Comparison of ENCODE assay signal across 8 cellular contexts in the genomic region with DNA sequence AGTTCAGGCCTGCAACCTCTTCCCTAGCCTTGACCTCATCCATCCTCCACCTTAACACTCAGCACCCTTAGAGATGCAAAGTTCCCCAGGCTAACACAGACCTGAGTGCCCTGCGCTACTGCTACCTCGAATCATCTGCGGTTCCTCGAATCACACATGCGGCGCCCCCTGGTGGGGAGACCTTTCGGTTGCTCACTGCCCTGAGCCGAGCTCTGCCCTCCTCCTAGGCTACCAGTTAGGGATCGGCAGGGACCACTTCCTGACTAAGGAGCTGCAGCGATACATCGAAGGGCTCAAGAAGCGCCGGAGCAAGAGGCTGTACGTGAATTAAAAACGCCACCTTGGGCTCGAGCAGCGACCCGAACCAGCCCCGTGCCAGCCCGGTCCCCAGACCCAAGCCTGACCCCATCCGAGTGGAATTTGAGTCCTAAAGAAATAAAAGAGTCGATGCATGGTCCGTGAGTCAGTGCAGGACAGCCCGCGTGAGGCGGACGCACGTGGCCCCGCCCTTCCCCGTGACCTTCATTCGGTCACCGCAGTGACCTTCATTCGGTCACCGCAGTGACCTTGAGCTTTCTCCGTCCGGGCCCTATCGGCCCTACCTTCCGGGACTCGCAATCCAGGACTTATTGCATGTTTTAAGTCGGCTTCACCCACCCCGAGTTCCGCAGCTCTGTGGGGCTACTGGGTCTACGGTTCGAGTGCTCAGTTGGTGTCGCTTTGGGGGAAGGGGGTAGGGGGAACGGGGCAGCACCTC. TPM values are rescaled to one million over a fixed set of nuclear protein-coding genes. Genes with fewer than 3 reads are reported as not detected.
DNase-seq lines count a peak whose midpoint lies in the region; ATAC-seq lines count a peak whose summit lies in the region.

No MANE protein-coding gene starts in this region.

- peak overlapping the region in 1 of 2 experiments; percentile 79 for H3K23ac ChIP-seq in mesenchymal stem cell (ENCODE audit: low read length in 2 of 2)

- H2AK5ac ChIP-seq in mesenchymal stem cell (ENCODE audit: low read length, severe bottlenecking): no peak overlapping the region

- H4K8ac ChIP-seq in mesenchymal stem cell (ENCODE audit: low read length): peak overlapping the region; percentile 36

- H2AFZ ChIP-seq in mesenchymal stem cell (ENCODE audit: low read depth, low read length): peak overlapping the region; percentile 74

- peak; percentile 30 for ATAC-seq in GM19463 (IDR thresholded peaks at IDR 0.05; ENCODE audit: unreplicated experiment)

- H3K4ac ChIP-seq in mesenchymal stem cell (ENCODE audit: low read depth in 1 of 2, low read length in 2 of 2): peak overlapping the region in 1 of 2 experiments; percentile 83

- H3K79me1 ChIP-seq in mesenchymal stem cell (replicated peaks; ENCODE audit: low read length, poor library complexity, severe bottlenecking): peaks cover 13% of the 10 kb centered on the region

- peak overlapping the region; percentile 81 for H3K4me3 ChIP-seq in effector memory CD4-positive, alpha-beta T cell (ENCODE audit: insufficient read depth, low read depth, low read length, poor library complexity, severe bottlenecking)
- peak overlapping the region; percentile 65 to 80 for H3K4me3 ChIP-seq in mesenchymal stem cell (ENCODE audit: insufficient read depth in 1 of 2, low read depth in 1 of 2, low read length in 2 of 2)

- peak overlapping the region; percentile 62 to 75 for H3K18ac ChIP-seq in mesenchymal stem cell (ENCODE audit: low read depth in 1 of 2, low read length in 2 of 2)

- peaks cover 39% of the 10 kb centered on the region for H3K4me1 ChIP-seq in effector memory CD4-positive, alpha-beta T cell (ENCODE audit: control insufficient read depth, insufficient read depth, low read length, poor library complexity, severe bottlenecking)
- peaks cover 32% of the 10 kb centered on the region for H3K4me1 ChIP-seq in mesenchymal stem cell (ENCODE audit: control insufficient read depth, insufficient read depth, low read depth, low read length)

- H3K9me3 ChIP-seq in effector memory CD4-positive, alpha-beta T cell (ENCODE audit: control insufficient read depth, low read length): no peaks in the 10 kb centered on the region
- H3K9me3 ChIP-seq in mesenchymal stem cell (ENCODE audit: control insufficient read depth, low read length): no peaks in the 10 kb centered on the region

- peak overlapping the region; percentile 88 for H3K27ac ChIP-seq in effector memory CD4-positive, alpha-beta T cell (ENCODE audit: insufficient read depth, low read length, poor library complexity, severe bottlenecking)
- peak overlapping the region; percentile 76 for H3K27ac ChIP-seq in mesenchymal stem cell (ENCODE audit: low read length, poor library complexity, severe bottlenecking)

- no peak overlapping the region for H2BK5ac ChIP-seq in mesenchymal stem cell (ENCODE audit: low read depth, low read length, poor library complexity, severe bottlenecking)

- peak overlapping the region; percentile 61 for H4K91ac ChIP-seq in mesenchymal stem cell (ENCODE audit: low read length)

- 1% methylated on average over 46 of the region's 46 CpGs for WGBS in mesenchymal stem cell

- peak overlapping the region; percentile 41 to 61 for H2BK12ac ChIP-seq in mesenchymal stem cell (ENCODE audit: low read length in 2 of 2)

- DNase-seq in COLO668 (lab: John Stamatoyannopoulos, UW; ENCODE audit: unreplicated experiment): peak; percentile 93
- peak; percentile 94 for DNase-seq in HT1080 (ENCODE audit: low read depth)
- DNase-seq in NOMO-1 (lab: John Stamatoyannopoulos, UW; ENCODE audit: unreplicated experiment in 2 of 2): peak; percentile 86 to 94
- DNase-seq in activated CD8-positive, alpha-beta memory T cell treated with anti-CD3 and anti-CD28 coated beads for 4 hours (ENCODE audit: low read depth in 2 of 2): peak; percentile 85 to 86
- peak; percentile 77 to 88 (median 82) for DNase-seq in effector memory CD4-positive, alpha-beta T cell
- peak; percentile 92 for DNase-seq in mesenchymal stem cell
- DNase-seq in stimulated activated CD8-positive, alpha-beta memory T cell treated with anti-CD3 and anti-CD28 coated beads, Interleukin-12 subunit alpha, Interleukin-12 subunit beta, amount 100 ng/mL, for 4 hours (ENCODE audit: low read depth): peak; percentile 81

- peak overlapping the region; percentile 64 for H2BK15ac ChIP-seq in mesenchymal stem cell (ENCODE audit: low read depth, poor library complexity, severe bottlenecking)

- peaks cover 24% of the 10 kb centered on the region for H3K27me3 ChIP-seq in effector memory CD4-positive, alpha-beta T cell (replicated peaks; ENCODE audit: control insufficient read depth, insufficient read depth, low read length, poor library complexity, severe bottlenecking)
- peaks cover 14 to 15% of the 10 kb centered on the region in 2 experiments for H3K27me3 ChIP-seq in mesenchymal stem cell (ENCODE audit: control insufficient read depth in 1 of 2, insufficient read depth in 1 of 2, low read length in 2 of 2)

- H3K36me3 ChIP-seq in effector memory CD4-positive, alpha-beta T cell (ENCODE audit: control insufficient read depth, insufficient read depth, low read length): no peaks in the 10 kb centered on the region
- no peaks in the 10 kb centered on the region for H3K36me3 ChIP-seq in mesenchymal stem cell (ENCODE audit: control insufficient read depth in 1 of 2, insufficient read depth in 2 of 2, low read depth in 1 of 2, low read length in 2 of 2)

- peak overlapping the region in 1 of 2 experiments; percentile 92 for H3K14ac ChIP-seq in mesenchymal stem cell (ENCODE audit: low read length in 2 of 2)

- H3K4me2 ChIP-seq in mesenchymal stem cell (ENCODE audit: low read length, poor library complexity, severe bottlenecking): peak overlapping the region; percentile 87

- peak overlapping the region; percentile 39 for H2BK120ac ChIP-seq in mesenchymal stem cell (ENCODE audit: low read depth, low read length)

- peak overlapping the region; percentile 90 for H3K9ac ChIP-seq in mesenchymal stem cell (ENCODE audit: low read length)

RNA-seq across cellular contexts. Expression of gene ESRRA, which starts 0.8 kb away (rescaled TPM):
- total RNA-seq in HT1080 (2014; rRNA removed; shearing (Covaris generic)): 74.5 and 77.5 TPM in 2 replicates
- 43.8 and 52.6 TPM in 2 replicates for polyA plus RNA-seq in HT1080 (2015; cell fraction: cytosol; rRNA removed)
- polyA plus RNA-seq in HT1080 (2015; cell fraction: nucleus; rRNA removed): 31.1 and 34.1 TPM in 2 replicates
- 10.7 TPM for polyA plus RNA-seq in mesenchymal stem cell (2013, experiment 1 of 2)
- polyA plus RNA-seq in mesenchymal stem cell (2013, experiment 2 of 2): 10.7 TPM

RNA-seq across cellular contexts. Expression of gene CATSPERZ, which starts 4.3 kb away (rescaled TPM):
- total RNA-seq in HT1080 (2014; rRNA removed; shearing (Covaris generic)): 1.0 and 1.2 TPM in 2 replicates
- polyA plus RNA-seq in HT1080 (2015; cell fraction: cytosol; rRNA removed): 1.2 and 1.3 TPM in 2 replicates
- polyA plus RNA-seq in HT1080 (2015; cell fraction: nucleus; rRNA removed): 0.43 and 0.62 TPM in 2 replicates
- polyA plus RNA-seq in mesenchymal stem cell (2013, experiment 1 of 2): 0.18 TPM
- polyA plus RNA-seq in mesenchymal stem cell (2013, experiment 2 of 2): 0.12 TPM

RNA-seq across cellular contexts. Expression of gene TRMT112, which starts 12.9 kb away (rescaled TPM):
- 471 and 628 TPM in 2 replicates for total RNA-seq in HT1080 (2014; rRNA removed; shearing (Covaris generic))
- polyA plus RNA-seq in HT1080 (2015; cell fraction: cytosol; rRNA removed): 525 and 597 TPM in 2 replicates
- polyA plus RNA-seq in HT1080 (2015; cell fraction: nucleus; rRNA removed): 199 and 226 TPM in 2 replicates
- polyA plus RNA-seq in mesenchymal stem cell (2013, experiment 1 of 2): 364 TPM
- polyA plus RNA-seq in mesenchymal stem cell (2013, experiment 2 of 2): 351 TPM

RNA-seq across cellular contexts. Expression of gene KCNK4, which starts 13.4 kb away (rescaled TPM):
- not detected in 2 replicates for total RNA-seq in HT1080 (2014; rRNA removed; shearing (Covaris generic))
- not detected in 2 replicates for polyA plus RNA-seq in HT1080 (2015; cell fraction: cytosol; rRNA removed)
- 0.12 TPM in 1 of 2 replicates, not detected in the other for polyA plus RNA-seq in HT1080 (2015; cell fraction: nucleus; rRNA removed)
- not detected for polyA plus RNA-seq in mesenchymal stem cell (2013, experiment 1 of 2)
- polyA plus RNA-seq in mesenchymal stem cell (2013, experiment 2 of 2): not detected

RNA-seq across cellular contexts. Expression of gene PRDX5, which starts 13.4 kb away (rescaled TPM):
- 274 and 324 TPM in 2 replicates for total RNA-seq in HT1080 (2014; rRNA removed; shearing (Covaris generic))
- 288 and 329 TPM in 2 replicates for polyA plus RNA-seq in HT1080 (2015; cell fraction: cytosol; rRNA removed)
- 115 and 139 TPM in 2 replicates for polyA plus RNA-seq in HT1080 (2015; cell fraction: nucleus; rRNA removed)
- polyA plus RNA-seq in mesenchymal stem cell (2013, experiment 1 of 2): 235 TPM
- polyA plus RNA-seq in mesenchymal stem cell (2013, experiment 2 of 2): 233 TPM

Comparison
In these comparisons a context has a peak if more than half of its experiments do, and no peak if none do; other contexts are left out.
1. Peak in every context shown above with its lines: DNase-seq, ATAC-seq, H3K4me3 ChIP-seq and H3K27ac ChIP-seq.